In genomic region chr1:179876289-179876715, GRCh38 we compare ENCODE assay signal across 8 cellular contexts. TPM values are rescaled to one million over a fixed set of nuclear protein-coding genes. Genes with fewer than 3 reads are reported as not detected.
DNase-seq lines count a peak whose midpoint lies in the region; ATAC-seq, FAIRE-seq and TF ChIP-seq lines count a peak whose summit lies in the region.

No MANE protein-coding gene starts in this region.

- ATAC-seq in psoas muscle, result peak in 1 of 4 donors; percentile 50
- no peak for ATAC-seq in HG03175 (IDR thresholded peaks at IDR 0.05; ENCODE audit: unreplicated experiment)
- ATAC-seq in HG03521 (IDR thresholded peaks at IDR 0.05; ENCODE audit: unreplicated experiment), result no peak

- FAIRE-seq in GM12891 (lab: Jason Lieb, UNC), result no peak

- TF ChIP-seq CTCF in GM12864 (IDR thresholded peaks at IDR 0.05; ENCODE audit: low read depth, low read length, missing control alignments) (no peak), esophagus muscularis mucosa (IDR thresholded peaks at IDR 0.05) (no peak), psoas muscle (IDR thresholded peaks at IDR 0.05) (no peak)

- WGBS in esophagus muscularis mucosa, result 59% methylated on average over 3 of the region's 3 CpGs
- 43 to 53% (median 47%) methylated on average over 3 of the region's 3 CpGs for WGBS in psoas muscle, 3 donors

- intact Hi-C loops in esophagus muscularis mucosa (cut with DNase I) (loop anchor here (5.0 kb wide), 1 partner anchor 151 kb away; no protein-coding TSS in a partner anchor), psoas muscle (cut with DNase I) (no loop called here)

- H3K36me3 ChIP-seq in esophagus muscularis mucosa, result peaks cover 0 to 17% (median 10%) of the 10 kb centered on the region in 4 donors
- peaks cover 2 to 24% of the 10 kb centered on the region in 2 donors for H3K36me3 ChIP-seq in psoas muscle (ENCODE audit: insufficient read depth in 1 of 2, low read depth in 1 of 2)

- H3K27me3 ChIP-seq in esophagus muscularis mucosa (no peaks in the 10 kb centered on the region), psoas muscle (ENCODE audit: insufficient read depth in 3 of 3, low read length in 2 of 3) (no peaks in the 10 kb centered on the region)

- no peak for TF ChIP-seq EP300 in esophagus muscularis mucosa (IDR thresholded peaks at IDR 0.05)

- TF ChIP-seq POLR2A in esophagus muscularis mucosa (IDR thresholded peaks at IDR 0.05; ENCODE audit: low read depth), result no peak
- TF ChIP-seq POLR2A in GM12891 (IDR thresholded peaks at IDR 0.05; ENCODE audit: low read depth, low read length), result no peak

- H3K9me3 ChIP-seq in esophagus muscularis mucosa (no peaks in the 10 kb centered on the region), psoas muscle (no peaks in the 10 kb centered on the region)

- peak overlapping the region in 1 of 4 donors; percentile 75 for H3K27ac ChIP-seq in esophagus muscularis mucosa (replicated peaks in 1 of 4)
- peak overlapping the region; percentile 87 for H3K27ac ChIP-seq in psoas muscle

- DNase-seq in GM12864 (ENCODE audit: low read depth) (no peak), RKO (ENCODE audit: low spot score) (peak; percentile 75), esophagus muscularis mucosa (ENCODE audit: extremely low spot score) (no peak), psoas muscle (no peak), NCI-H82 (lab: John Stamatoyannopoulos, UW) (no peak), GM12891 (ENCODE audit: insufficient read length, low spot score) (no peak)

- H3K4me1 ChIP-seq in esophagus muscularis mucosa (peaks cover 44 to 73% (median 62%) of the 10 kb centered on the region in 4 donors), psoas muscle (peaks cover 61% of the 10 kb centered on the region)

- H3K4me3 ChIP-seq in GM12864 (ENCODE audit: low read depth, low read length), result peak overlapping the region; percentile 91; the same call in 1 of the 2 replicates
- peak overlapping the region; percentile 66 to 76 (median 71) for H3K4me3 ChIP-seq in esophagus muscularis mucosa
- H3K4me3 ChIP-seq in psoas muscle, result peak overlapping the region; percentile 79

TF ChIP-seq in GM12891, 5 proteins besides CTCF, POLR2A, EP300 and RAD21:
- TF ChIP-seq TAF1 (IDR thresholded peaks at IDR 0.05; ENCODE audit: low read depth, low read length) (no peak), POU2F2 (IDR thresholded peaks at IDR 0.05; ENCODE audit: low read depth, low read length) (no peak), PAX5 (IDR thresholded peaks at IDR 0.05; ENCODE audit: insufficient read depth, low read length, severe bottlenecking) (no peak), SPI1 (IDR thresholded peaks at IDR 0.05; ENCODE audit: low read depth, low read length) (no peak), POLR2AphosphoS5 (IDR thresholded peaks at IDR 0.05; ENCODE audit: low read depth, low read length) (no peak)

RNA-seq across cellular contexts. Expression of gene TOR1AIP2, which starts 1.3 kb away (rescaled TPM):
- total RNA-seq in esophagus muscularis mucosa, result 10 to 100 TPM; 42.8 to 71.1 (median 47.0) TPM
- total RNA-seq in psoas muscle, result 10 to 100 TPM; 56.4 to 98.3 (median 67.5) TPM
- 10 to 100 TPM; 10.9 to 57.2 (median 27.3) TPM for polyA plus RNA-seq in psoas muscle
- 6.4 TPM for polyA plus RNA-seq in GM12891 (2012; ENCODE audit: low read depth, missing spikeins)

RNA-seq across cellular contexts. Expression of gene TOR1AIP1, which starts 5.8 kb away (rescaled TPM):
- 100 to 1,000 TPM; 114 to 145 (median 126) TPM for total RNA-seq in esophagus muscularis mucosa
- 10 to 100 TPM; 35.1 to 59.6 (median 53.3) TPM for total RNA-seq in psoas muscle
- polyA plus RNA-seq in psoas muscle, result 10 to 100 TPM; 15.5 to 33.4 (median 30.8) TPM
- polyA plus RNA-seq in GM12891 (2012; ENCODE audit: low read depth, missing spikeins), result 13.2 TPM
